8 cellular contexts compared by ENCODE assay signal in the genomic region with DNA sequence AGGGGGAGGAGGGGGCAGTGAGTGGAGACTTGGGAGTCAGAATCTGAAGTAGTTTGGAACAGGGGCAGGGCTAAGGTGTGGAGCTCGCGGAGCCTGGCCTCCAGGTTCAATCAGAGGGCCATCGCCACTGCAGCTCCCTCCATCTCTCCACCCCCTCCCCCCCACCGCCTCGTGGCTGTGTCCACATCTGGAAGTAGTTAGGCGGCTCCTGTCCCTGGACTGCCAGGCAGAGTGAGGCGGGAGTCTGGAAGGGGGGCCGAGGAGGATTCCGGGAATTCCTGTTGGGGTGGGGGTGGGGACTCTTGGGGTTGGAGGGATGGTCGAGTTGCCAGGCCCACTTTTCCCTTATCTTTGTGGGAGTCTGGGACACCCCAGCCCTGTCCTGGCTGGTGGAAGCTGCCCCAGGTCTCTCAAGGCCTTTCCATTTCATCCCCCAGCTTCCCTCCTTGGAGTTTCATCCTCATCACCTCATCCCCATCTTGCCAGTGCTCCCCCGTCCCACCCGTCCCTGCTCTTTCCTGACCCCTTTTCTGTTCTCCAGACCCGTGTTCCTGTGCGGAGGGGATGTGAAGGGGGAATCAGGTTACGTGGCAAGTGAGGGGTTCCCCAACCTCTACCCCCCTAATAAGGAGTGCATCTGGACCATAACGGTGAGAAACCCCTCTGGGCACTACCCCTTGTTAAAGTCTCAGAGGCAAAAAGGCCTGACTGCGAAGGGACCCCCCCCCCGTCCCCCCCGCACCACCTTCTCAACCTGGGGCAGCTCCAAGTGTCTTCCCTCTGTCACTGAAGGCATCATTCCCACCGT. TPM values are rescaled to one million over a fixed set of nuclear protein-coding genes. Genes with fewer than 3 reads are reported as not detected.
DNase-seq lines count a peak whose midpoint lies in the region; ATAC-seq and TF ChIP-seq lines count a peak whose summit lies in the region.

No MANE protein-coding gene starts in this region.

- H3K4me3 ChIP-seq in iPS-15b (ENCODE audit: low read depth, low read length): peak overlapping the region; percentile 87

- H3K27me3 Mint-ChIP-seq in activated T-helper 2 cell treated with anti-CD3 and anti-CD28 coated beads, Interferon-gamma antibody, Interleukin-2, Interleukin-4, amounts not matched to agents 10 μg/mL and 5 μg/mL and 100 μg/mL, durations not matched to agents 14 hours and 24 hours and 36 hours (ENCODE audit: low read depth): peaks cover 3% of the 10 kb centered on the region
- no peaks in the 10 kb centered on the region for H3K27me3 Mint-ChIP-seq in Calu3 (ENCODE audit: unreplicated experiment)

- intact Hi-C loops in activated T-helper 2 cell treated with anti-CD3 and anti-CD28 coated beads, Interferon-gamma antibody, Interleukin-2, Interleukin-4, amounts not matched to agents 10 μg/mL and 5 μg/mL and 100 μg/mL, durations not matched to agents 14 hours and 24 hours and 36 hours (cut with micrococcal nuclease): loop anchor here (10.0 kb wide), 1 partner anchor 642 kb away; a partner anchor contains a TSS
- intact Hi-C loops in Calu3 (cut with micrococcal nuclease; ENCODE audit: unreplicated experiment): no loop called here

- peak overlapping the region; percentile 79 for H3K4me3 Mint-ChIP-seq in activated T-helper 2 cell treated with anti-CD3 and anti-CD28 coated beads, Interferon-gamma antibody, Interleukin-2, Interleukin-4, amounts not matched to agents 10 μg/mL and 5 μg/mL and 100 μg/mL, durations not matched to agents 14 hours and 24 hours and 36 hours (ENCODE audit: low read depth)
- no peak overlapping the region for H3K4me3 Mint-ChIP-seq in Calu3 (ENCODE audit: low read depth, unreplicated experiment)

- no peak for TF ChIP-seq CTCF in Calu3 (IDR thresholded peaks at IDR 0.05; ENCODE audit: unreplicated experiment)

- peak overlapping the region; percentile 84 for H3K27ac Mint-ChIP-seq in activated T-helper 2 cell treated with anti-CD3 and anti-CD28 coated beads, Interferon-gamma antibody, Interleukin-2, Interleukin-4, amounts not matched to agents 10 μg/mL and 5 μg/mL and 100 μg/mL, durations not matched to agents 14 hours and 24 hours and 36 hours
- no peak overlapping the region for H3K27ac Mint-ChIP-seq in Calu3 (ENCODE audit: unreplicated experiment)

- H3K27me3 ChIP-seq in iPS-15b (ENCODE audit: control insufficient read depth, insufficient read depth, low read length): peaks cover 2% of the 10 kb centered on the region

- CTCF ChIA-PET in Calu3 (lab: Charles Lee): interaction anchor here (0.6 kb wide), 1 partner anchor 272 kb away, joined by 8 read pairs; a partner anchor contains a TSS

- no peak for ATAC-seq in HG02981 (IDR thresholded peaks at IDR 0.05; ENCODE audit: unreplicated experiment)

- no peaks in the 10 kb centered on the region for H3K9me3 ChIP-seq in iPS-15b (ENCODE audit: control insufficient read depth, insufficient read depth, low read length)

- H3K9ac ChIP-seq in iPS-15b (ENCODE audit: low read depth, low read length): peak overlapping the region; percentile 65

- H3K4me1 Mint-ChIP-seq in activated T-helper 2 cell treated with anti-CD3 and anti-CD28 coated beads, Interferon-gamma antibody, Interleukin-2, Interleukin-4, amounts not matched to agents 10 μg/mL and 5 μg/mL and 100 μg/mL, durations not matched to agents 14 hours and 24 hours and 36 hours (ENCODE audit: low read depth): peaks cover 9% of the 10 kb centered on the region
- H3K4me1 Mint-ChIP-seq in Calu3 (ENCODE audit: low read depth, unreplicated experiment): no peaks in the 10 kb centered on the region

- H3K9me3 Mint-ChIP-seq in activated T-helper 2 cell treated with anti-CD3 and anti-CD28 coated beads, Interferon-gamma antibody, Interleukin-2, Interleukin-4, amounts not matched to agents 10 μg/mL and 5 μg/mL and 100 μg/mL, durations not matched to agents 14 hours and 24 hours and 36 hours: no peaks in the 10 kb centered on the region
- no peaks in the 10 kb centered on the region for H3K9me3 Mint-ChIP-seq in Calu3 (ENCODE audit: low read depth, unreplicated experiment)

- H3K36me3 Mint-ChIP-seq in activated T-helper 2 cell treated with anti-CD3 and anti-CD28 coated beads, Interferon-gamma antibody, Interleukin-2, Interleukin-4, amounts not matched to agents 10 μg/mL and 5 μg/mL and 100 μg/mL, durations not matched to agents 14 hours and 24 hours and 36 hours (ENCODE audit: low read depth): no peaks in the 10 kb centered on the region
- peaks cover 11% of the 10 kb centered on the region for H3K36me3 Mint-ChIP-seq in Calu3 (ENCODE audit: insufficient read depth, unreplicated experiment)

- H3K4me1 ChIP-seq in iPS-15b (ENCODE audit: control insufficient read depth, insufficient read depth, low read length): no peaks in the 10 kb centered on the region

- BruUV-seq in Calu3 (replicated peaks; lab: Mats Ljungman, UMichigan): no TSS peak

- DNase-seq in NCI-H1417 (lab: John Stamatoyannopoulos, UW): peak in 2 of 3 experiments; percentile 13 to 56
- DNase-seq in NCI-H1417 treated with DMSO at 0.1 percent for 48 hours (lab: John Stamatoyannopoulos, UW): no peak
- no peak for DNase-seq in activated T-helper 2 cell treated with anti-CD3 and anti-CD28 coated beads, Interferon-gamma antibody, Interleukin-2, Interleukin-4, amounts not matched to agents 10 μg/mL and 5 μg/mL and 100 μg/mL, durations not matched to agents 14 hours and 24 hours and 36 hours (ENCODE audit: low spot score)
- DNase-seq in stromal cell of bone marrow (ENCODE audit: low read depth): peak; percentile 74
- no peak for DNase-seq in anterior cingulate cortex (lab: John Stamatoyannopoulos, UW)
- DNase-seq in Calu3: no peak

- peaks cover 12% of the 10 kb centered on the region for H3K36me3 ChIP-seq in iPS-15b (ENCODE audit: control insufficient read depth, insufficient read depth, low read length)

RNA-seq across cellular contexts. Expression of a gene that starts 0.9 kb away (rescaled TPM):
- total RNA-seq in activated T-helper 2 cell treated with anti-CD3 and anti-CD28 coated beads, Interferon-gamma antibody, Interleukin-2, Interleukin-4, amounts not matched to agents 10 μg/mL and 5 μg/mL and 100 μg/mL, durations not matched to agents 14 hours and 24 hours and 36 hours: 8.6 and 10.3 TPM in 2 replicates
- total RNA-seq in Calu3 (2022): 4.4 and 6.1 TPM in 2 replicates

RNA-seq across cellular contexts. Expression of a gene that starts 9.2 kb away (rescaled TPM):
- total RNA-seq in activated T-helper 2 cell treated with anti-CD3 and anti-CD28 coated beads, Interferon-gamma antibody, Interleukin-2, Interleukin-4, amounts not matched to agents 10 μg/mL and 5 μg/mL and 100 μg/mL, durations not matched to agents 14 hours and 24 hours and 36 hours: 14.1 TPM in 2 replicates
- total RNA-seq in Calu3 (2022): 11.7 and 14.6 TPM in 2 replicates

RNA-seq across cellular contexts. Expression of a gene that starts 17.0 kb away (rescaled TPM):
- total RNA-seq in activated T-helper 2 cell treated with anti-CD3 and anti-CD28 coated beads, Interferon-gamma antibody, Interleukin-2, Interleukin-4, amounts not matched to agents 10 μg/mL and 5 μg/mL and 100 μg/mL, durations not matched to agents 14 hours and 24 hours and 36 hours: 0.37 and 0.91 TPM in 2 replicates
- 0.29 and 0.66 TPM in 2 replicates for total RNA-seq in Calu3 (2022)

RNA-seq across cellular contexts. Expression of a gene that starts 17.2 kb away (rescaled TPM):
- total RNA-seq in activated T-helper 2 cell treated with anti-CD3 and anti-CD28 coated beads, Interferon-gamma antibody, Interleukin-2, Interleukin-4, amounts not matched to agents 10 μg/mL and 5 μg/mL and 100 μg/mL, durations not matched to agents 14 hours and 24 hours and 36 hours: 105 and 106 TPM in 2 replicates
- total RNA-seq in Calu3 (2022): 29.0 and 34.6 TPM in 2 replicates

RNA-seq across cellular contexts. Expression of a gene that starts 29.4 kb away (rescaled TPM):
- total RNA-seq in activated T-helper 2 cell treated with anti-CD3 and anti-CD28 coated beads, Interferon-gamma antibody, Interleukin-2, Interleukin-4, amounts not matched to agents 10 μg/mL and 5 μg/mL and 100 μg/mL, durations not matched to agents 14 hours and 24 hours and 36 hours: 11.3 and 11.8 TPM in 2 replicates
- 3.1 and 3.2 TPM in 2 replicates for total RNA-seq in Calu3 (2022)

Comparison
In these comparisons a context has a peak if more than half of its experiments do, and no peak if none do; other contexts are left out.
1. DNase-seq: peak in NCI-H1417 (2 of 3) and stromal cell of bone marrow (single experiment); none in NCI-H1417 treated with DMSO at 0.1 percent for 48 hours (single experiment), activated T-helper 2 cell treated with anti-CD3 and anti-CD28 coated beads, Interferon-gamma antibody, Interleukin-2, Interleukin-4, amounts not matched to agents 10 μg/mL and 5 μg/mL and 100 μg/mL, durations not matched to agents 14 hours and 24 hours and 36 hours (single experiment), anterior cingulate cortex (0 of 58) and Calu3 (single experiment).